In the genomic region with DNA sequence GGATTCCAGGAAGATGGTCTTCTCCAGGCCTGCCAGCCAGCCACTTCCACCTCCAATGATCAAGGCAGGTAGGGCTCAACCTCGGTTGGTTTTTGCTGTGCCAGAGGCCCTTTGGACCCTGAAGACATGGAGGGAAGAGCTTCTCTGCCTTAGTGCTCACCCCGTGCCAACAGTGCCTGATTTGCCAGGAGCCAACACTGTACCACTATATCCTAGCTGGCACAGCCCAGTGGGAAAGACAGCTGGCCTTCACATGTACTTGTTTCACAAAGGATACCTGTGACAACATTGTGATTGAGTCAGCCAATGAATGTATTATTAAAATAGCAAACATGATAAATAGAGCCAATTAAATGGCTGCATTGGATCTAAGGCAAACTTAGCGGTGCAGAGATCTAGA, we compare ENCODE assay signal across 32 cellular contexts.
"Had no signal": no experiment of that assay in that cellular context is flagged by ENCODE, and none has a peak within 500 bp of the region (broad histone marks: within the 10 kb centered on the region; RNA-seq: fewer than 3 reads in every experiment).

No MANE protein-coding gene starts in this region.

- DNase-seq: activated CD4-positive, alpha-beta T cell treated with anti-CD3 and anti-CD28 coated beads for 1 hour; activated CD4-positive, CD25-positive, alpha-beta regulatory T cell; activated CD8-positive, alpha-beta memory T cell treated with anti-CD3 and anti-CD28 coated beads for 24 hours; activated CD8-positive, alpha-beta memory T cell treated with anti-CD3 and anti-CD28 coated beads, Interleukin-2, amount 50 U/mL, for 48 hours; activated effector memory CD4-positive, alpha-beta T cell treated with anti-CD3 and anti-CD28 coated beads, Interleukin-2, amount 50 U/mL, for 16 hours; activated naive CD4-positive, alpha-beta T cell; activated naive CD4-positive, alpha-beta T cell treated with anti-CD3 and anti-CD28 coated beads, Interleukin-2, amount 50 U/mL, for 16 hours; activated T-cell treated with anti-CD3 and anti-CD28 coated beads, Interleukin-2, amount 50 U/mL, for 1 hour; amniotic stem cell; aorta; MM.1S; MV-4-11; NCI-H1092; NCI-H1436 treated with DMSO at 0.1 percent for 48 hours; NCI-H1694 treated with DMSO at 0.1 percent for 48 hours; NCI-H2029; NCI-H345; NCI-H510A; NCI-H526; NCI-H748 treated with DMSO at 0.1 percent for 48 hours; SHP77 treated with DMSO at 0.1 percent for 48 hours; T-helper 9 cell; WERI-Rb-1 had no signal

- H3K9me3 Mint-ChIP-seq: activated CD4-positive, alpha-beta memory T cell treated with anti-CD3 and anti-CD28 coated beads, Interleukin-2, amount 10 ng/mL, durations not matched to agents 7 days and 5 days; activated naive CD8-positive, alpha-beta T cell treated with anti-CD3 and anti-CD28 coated beads for 36 hours; activated T-helper 17 cell treated with anti-CD3 and anti-CD28 coated beads, Interleukin-2, amount 50 U/mL, for 72 hours; central memory CD8-positive, alpha-beta T cell had no signal

- ATAC-seq: Panc1, SK-N-SH treated with all-trans-retinoic acid at 6 μM for 48 hours had no signal

- H3K36me3 ChIP-seq: cardiac muscle cell, WERI-Rb-1 had no signal

- H3K36me3 Mint-ChIP-seq: activated naive CD8-positive, alpha-beta T cell treated with anti-CD3 and anti-CD28 coated beads for 36 hours had no signal

- H3K4me3 Mint-ChIP-seq: activated CD4-positive, alpha-beta memory T cell treated with anti-CD3 and anti-CD28 coated beads, Interleukin-2, amount 10 ng/mL, durations not matched to agents 7 days and 5 days; activated CD8-positive, alpha-beta memory T cell treated with anti-CD3 and anti-CD28 coated beads, Interleukin-2, amount 10 ng/mL, durations not matched to agents 7 days and 5 days; activated naive CD8-positive, alpha-beta T cell treated with anti-CD3 and anti-CD28 coated beads for 36 hours; activated T-cell treated with anti-CD3 and anti-CD28 coated beads, Interleukin-2, amount 50 U/mL, for 72 hours; activated T-helper 17 cell treated with anti-CD3 and anti-CD28 coated beads, Interleukin-2, amount 50 U/mL, for 72 hours; central memory CD8-positive, alpha-beta T cell had no signal

- H3K27ac Mint-ChIP-seq: activated CD4-positive, alpha-beta memory T cell treated with anti-CD3 and anti-CD28 coated beads, Interleukin-2, amount 10 ng/mL, durations not matched to agents 7 days and 5 days; activated CD8-positive, alpha-beta memory T cell treated with anti-CD3 and anti-CD28 coated beads, Interleukin-2, amount 10 ng/mL, durations not matched to agents 7 days and 5 days; activated naive CD8-positive, alpha-beta T cell treated with anti-CD3 and anti-CD28 coated beads for 36 hours; activated T-cell treated with anti-CD3 and anti-CD28 coated beads, Interleukin-2, amount 50 U/mL, for 72 hours; activated T-helper 17 cell treated with anti-CD3 and anti-CD28 coated beads, Interleukin-2, amount 50 U/mL, for 72 hours had no signal

- H3K27me3 ChIP-seq: cardiac muscle cell had no signal

- H3K27me3 Mint-ChIP-seq: activated CD4-positive, alpha-beta memory T cell treated with anti-CD3 and anti-CD28 coated beads, Interleukin-2, amount 10 ng/mL, durations not matched to agents 7 days and 5 days; activated CD8-positive, alpha-beta memory T cell treated with anti-CD3 and anti-CD28 coated beads, Interleukin-2, amount 10 ng/mL, durations not matched to agents 7 days and 5 days; activated naive CD8-positive, alpha-beta T cell treated with anti-CD3 and anti-CD28 coated beads for 36 hours; activated T-helper 17 cell treated with anti-CD3 and anti-CD28 coated beads, Interleukin-2, amount 50 U/mL, for 72 hours; central memory CD8-positive, alpha-beta T cell had no signal

- H3K4me1 Mint-ChIP-seq: activated T-helper 17 cell treated with anti-CD3 and anti-CD28 coated beads, Interleukin-2, amount 50 U/mL, for 72 hours; central memory CD8-positive, alpha-beta T cell had no signal

- H3K27ac ChIP-seq: cardiac muscle cell, WERI-Rb-1 had no signal

- H3K4me3 ChIP-seq: cardiac muscle cell had no signal
